Comparison of ENCODE assay signal across 14 cellular contexts in genomic region chr17:37300683-37301082, GRCh38.
DNase-seq lines count a peak whose midpoint lies in the region; ATAC-seq, FAIRE-seq and TF ChIP-seq lines count a peak whose summit lies in the region.
"Had no signal": no experiment of that assay in that cellular context is flagged by ENCODE, and none has a peak within 500 bp of the region (broad histone marks: within the 10 kb centered on the region; RNA-seq: fewer than 3 reads in every experiment).

No MANE protein-coding gene starts in this region.

- H2BK5ac ChIP-seq in H9 (ENCODE audit: insufficient read length, low read length), result no peak overlapping the region

- peak; percentile 78 for ATAC-seq in Right ventricle myocardium superior (ENCODE audit: poor library complexity)
- ATAC-seq in pancreas, result peak in 3 of 4 donors; percentile 11 to 32 (median 22)
- ATAC-seq in HG03460 (IDR thresholded peaks at IDR 0.05; ENCODE audit: unreplicated experiment), result no peak
- ATAC-seq in HG02623 (IDR thresholded peaks at IDR 0.05; ENCODE audit: unreplicated experiment), result no peak
- ATAC-seq: upper lobe of right lung had no signal

- no peaks in the 10 kb centered on the region for H4K20me1 ChIP-seq in H9 (ENCODE audit: control insufficient read depth, insufficient read depth, insufficient read length)

- H3K27me3 Mint-ChIP-seq in H9 (ENCODE audit: low read depth), result no peaks in the 10 kb centered on the region
- H3K27me3 Mint-ChIP-seq: central memory CD8-positive, alpha-beta T cell had no signal

- H4K5ac ChIP-seq in H9 (ENCODE audit: insufficient read length, low read depth, low read length), result no peak overlapping the region

- no peaks in the 10 kb centered on the region for H3K9me3 Mint-ChIP-seq in H9
- H3K9me3 Mint-ChIP-seq: central memory CD8-positive, alpha-beta T cell had no signal

- no peak overlapping the region for H3K4ac ChIP-seq in H9 (ENCODE audit: low read depth, low read length)

- no peak overlapping the region for H3T11ph ChIP-seq in H9 (ENCODE audit: low read length)

- no peak overlapping the region for H3K4me3 Mint-ChIP-seq in H9
- H3K4me3 Mint-ChIP-seq: central memory CD8-positive, alpha-beta T cell had no signal

- intact Hi-C loops in adrenal gland (cut with DNase I), result no loop called here
- intact Hi-C loops in Right ventricle myocardium superior (cut with DNase I), result no loop called here
- intact Hi-C loops in pancreas (cut with DNase I), result no loop called here

- FAIRE-seq in pancreas (lab: Jason Lieb, UNC), result no peak

- peak overlapping the region; percentile 47 to 98 (median 56); a peak in 4 of 7 replicates for H3K27ac Mint-ChIP-seq in H9

- H3K4me1 ChIP-seq in H9 (ENCODE audit: insufficient read depth, low read length), result peaks cover 9% of the 10 kb centered on the region; the same call in 1 of the 2 replicates
- peaks cover 21 to 35% of the 10 kb centered on the region in 2 donors for H3K4me1 ChIP-seq in adrenal gland (replicated peaks in 1 of 2)
- H3K4me1 ChIP-seq in pancreas, result peaks cover 0 to 25% (median 16%) of the 10 kb centered on the region in 3 donors

- no peak overlapping the region for H2AFZ ChIP-seq in H9 (ENCODE audit: low read length)

- H3K27me3 ChIP-seq in H9 (ENCODE audit: insufficient read depth, low read length), result no peaks in the 10 kb centered on the region
- no peaks in the 10 kb centered on the region for H3K27me3 ChIP-seq in adrenal gland
- H3K27me3 ChIP-seq in pancreas, result no peaks in the 10 kb centered on the region
- H3K27me3 ChIP-seq: BLaER1, upper lobe of right lung had no signal

- H3K9ac ChIP-seq in H9 (ENCODE audit: extremely low read depth, insufficient read length, low read length), result no peak overlapping the region

- TF ChIP-seq CTCF in H9 (conservative IDR thresholded peaks at IDR 0.05) (no peak), adrenal gland (IDR thresholded peaks at IDR 0.05) (no peak), pancreas (IDR thresholded peaks at IDR 0.05) (no peak)

- peaks cover 30 to 36% of the 10 kb centered on the region in 2 experiments for H3K4me1 Mint-ChIP-seq in H9
- H3K4me1 Mint-ChIP-seq: central memory CD8-positive, alpha-beta T cell had no signal

- no peak overlapping the region for H2BK20ac ChIP-seq in H9 (ENCODE audit: low read depth, low read length, poor library complexity, severe bottlenecking)

- H3K18ac ChIP-seq in H9 (ENCODE audit: insufficient read length, low read depth, low read length), result no peak overlapping the region

- H3K79me2 ChIP-seq in H9 (ENCODE audit: insufficient read depth, low read length), result peaks cover 3% of the 10 kb centered on the region; the same call in 1 of the 2 replicates

- H3K9me3 ChIP-seq in H9 (ENCODE audit: control insufficient read depth, low read depth, low read length) (no peaks in the 10 kb centered on the region), adrenal gland (replicated peaks in 1 of 3) (no peaks in the 10 kb centered on the region), pancreas (no peaks in the 10 kb centered on the region)
- H3K9me3 ChIP-seq: BLaER1, upper lobe of right lung had no signal

- WGBS in H9 (ENCODE audit: extremely low coverage, insufficient read length, low lambda C conversion rate), result no CpG with 5 or more reads among the region's 2 CpGs
- 37 to 47% (median 41%) methylated on average over 2 of the region's 2 CpGs for WGBS in adrenal gland, 4 donors
- 19 to 33% methylated on average over 2 of the region's 2 CpGs for WGBS in pancreas, 2 donors

- H3K36me3 Mint-ChIP-seq in H9 (ENCODE audit: insufficient read depth in 1 of 3, low read depth in 3 of 3), result peaks cover 2 to 17% (median 4%) of the 10 kb centered on the region in 3 experiments; a peak in 5 of 7 replicates

- H2AK5ac ChIP-seq in H9 (ENCODE audit: insufficient read length, low read length), result no peak overlapping the region

- TF ChIP-seq POLR2A in adrenal gland (IDR thresholded peaks at IDR 0.05), result no peak

- no peak overlapping the region for H4K91ac ChIP-seq in H9 (ENCODE audit: insufficient read length, low read depth, low read length)

- H2BK120ac ChIP-seq in H9 (ENCODE audit: low read depth, low read length, poor library complexity, severe bottlenecking), result no peak overlapping the region

- H3K36me3 ChIP-seq in adrenal gland (replicated peaks in 1 of 2) (no peaks in the 10 kb centered on the region), pancreas (no peaks in the 10 kb centered on the region)

- H4K8ac ChIP-seq in H9 (replicated peaks; ENCODE audit: insufficient read length, low read depth, low read length), result no peak overlapping the region

- H3K4me2 ChIP-seq in H9 (ENCODE audit: insufficient read depth, insufficient read length, low read length), result no peak overlapping the region
- H3K4me2 ChIP-seq: BLaER1 had no signal

- H3K23me2 ChIP-seq in H9 (ENCODE audit: insufficient read length, low read depth, low read length, poor library complexity, severe bottlenecking), result no peaks in the 10 kb centered on the region

- H3K27ac ChIP-seq in H9 (ENCODE audit: insufficient read length, low read depth, low read length) (no peak overlapping the region), adrenal gland (peak overlapping the region in 3 of 5 donors; percentile 35 to 67 (median 55)), pancreas (no peak overlapping the region)
- H3K27ac ChIP-seq: BLaER1, upper lobe of right lung had no signal

- peak overlapping the region in 1 of 4 donors; percentile 21 for H3K4me3 ChIP-seq in adrenal gland
- no peak overlapping the region for H3K4me3 ChIP-seq in pancreas
- H3K4me3 ChIP-seq: BLaER1, upper lobe of right lung had no signal

- H3K79me1 ChIP-seq in H9 (ENCODE audit: insufficient read depth, low read depth, low read length, poor library complexity, severe bottlenecking), result peaks cover 3% of the 10 kb centered on the region

- H2BK12ac ChIP-seq in H9 (ENCODE audit: insufficient read length, low read depth, low read length), result no peak overlapping the region

- H3K23ac ChIP-seq in H9 (ENCODE audit: insufficient read length, low read depth, low read length), result no peak overlapping the region

- no peak overlapping the region for H3K14ac ChIP-seq in H9 (ENCODE audit: insufficient read depth, low read length)

- H2BK15ac ChIP-seq in H9 (ENCODE audit: low read depth, low read length), result no peak overlapping the region

- no peak overlapping the region for H3K56ac ChIP-seq in H9 (ENCODE audit: insufficient read length, low read depth, low read length)

- no peak for DNase-seq in H9
- DNase-seq in adrenal gland, result no peak
- DNase-seq in Right ventricle myocardium superior, result no peak
- DNase-seq in pancreas, result no peak
- DNase-seq in germinal center (ENCODE audit: low spot score), result no peak
- no peak for DNase-seq in effector CD4-positive, alpha-beta T cell
- DNase-seq: activated CD4-positive, CD25-positive, alpha-beta regulatory T cell; activated naive CD4-positive, alpha-beta T cell treated with Interleukin-2 at 50 U/mL for 16 hours; NCI-H226; upper lobe of right lung had no signal

Comparison
In these comparisons a context has a peak if more than half of its experiments do, and no peak if none do; other contexts are left out.
1. H3K27ac ChIP-seq: peak in adrenal gland (3 of 5); none in H9 (single experiment) and pancreas (0 of 4).
2. ATAC-seq: peak in Right ventricle myocardium superior (single experiment) and pancreas (3 of 4); none in HG03460 (single experiment) and HG02623 (single experiment).